In the genomic region with DNA sequence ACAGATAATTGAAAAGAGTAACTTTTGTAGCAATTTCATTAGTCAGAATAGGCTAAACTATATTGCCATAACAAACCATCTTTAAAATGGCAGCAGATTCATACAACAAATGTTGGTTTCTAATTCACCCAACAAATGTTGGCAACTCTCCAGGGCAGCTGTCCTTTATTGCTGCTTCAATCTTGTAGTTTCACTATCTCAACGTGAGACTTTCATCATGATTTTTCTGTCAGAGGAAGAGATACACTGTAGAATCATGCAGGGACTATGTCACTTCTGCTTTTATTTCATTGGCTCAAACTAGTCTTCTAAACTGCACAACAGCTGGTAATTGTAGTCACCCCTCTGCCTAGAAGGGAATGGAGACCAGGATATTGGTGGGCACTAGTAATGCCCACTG, we compare ENCODE assay signal across 10 cellular contexts.
DNase-seq lines count a peak whose midpoint lies in the region; ATAC-seq and TF ChIP-seq lines count a peak whose summit lies in the region.
"Had no signal": no experiment of that assay in that cellular context is flagged by ENCODE, and none has a peak within 500 bp of the region (broad histone marks: within the 10 kb centered on the region; RNA-seq: fewer than 3 reads in every experiment).

No MANE protein-coding gene starts in this region.

- H3K4me3 Mint-ChIP-seq in nephron: peak overlapping the region in 1 of 3 experiments; percentile 30

- H3K9me3 Mint-ChIP-seq in nephron: peaks cover 2% of the 10 kb centered on the region

- peaks cover 39% of the 10 kb centered on the region for H3K4me1 Mint-ChIP-seq in nephron

- DNase-seq in DMS53 (lab: John Stamatoyannopoulos, UW) (peak; percentile 19), DMS53 treated with DMSO at 0.1 percent for 48 hours (lab: John Stamatoyannopoulos, UW; ENCODE audit: unreplicated experiment) (no peak), Kasumi-1 (lab: John Stamatoyannopoulos, UW) (peak; percentile 69 to 79), amniotic epithelial cell (ENCODE audit: low read depth) (peak; percentile 56), T-helper 9 cell (no peak), retina (no peak)
- DNase-seq: NCI-H146; stimulated activated CD4-positive, alpha-beta T cell treated with anti-CD3 and anti-CD28 coated beads, Interleukin-4, amount 100 ng/mL, for 4 hours had no signal

- peak overlapping the region; percentile 41 to 87 (median 69) for H3K27ac Mint-ChIP-seq in nephron

- no peaks in the 10 kb centered on the region for H3K27me3 Mint-ChIP-seq in nephron (ENCODE audit: low read depth)

- no peak for ATAC-seq in HG03135 (IDR thresholded peaks at IDR 0.05; ENCODE audit: unreplicated experiment)

- peaks cover 4% of the 10 kb centered on the region for H3K36me3 Mint-ChIP-seq in nephron (ENCODE audit: low read depth)

- TF ChIP-seq CTCF in nephron (IDR thresholded peaks at IDR 0.05; ENCODE audit: unreplicated experiment in 3 of 3): no peak

Comparison
In these comparisons a context has a peak if more than half of its experiments do, and no peak if none do; other contexts are left out.
1. DNase-seq: peak in DMS53 (single experiment), Kasumi-1 (2 of 2) and amniotic epithelial cell (single experiment); none in DMS53 treated with DMSO at 0.1 percent for 48 hours (single experiment), T-helper 9 cell (single experiment) and retina (single experiment).